In genomic region chrX:65534450-65535292, GRCh38 we compare ENCODE assay signal across 8 cellular contexts. TPM values are rescaled to one million over a fixed set of nuclear protein-coding genes. Genes with fewer than 3 reads are reported as not detected.
DNase-seq lines count a peak whose midpoint lies in the region; TF ChIP-seq lines count a peak whose summit lies in the region.

Gene LAS1L, minus strand, starts transcription at chrX:65534787. Its CDS starts 72 bp downstream, at chrX:65534715.

- H3K27ac ChIP-seq in MM.1S (ENCODE audit: low read length) = peak within 1 kb of the TSS; percentile 53; the same call in 1 of the 2 replicates
- H3K27ac ChIP-seq in stomach smooth muscle (ENCODE audit: low read length) = peak within 1 kb of the TSS; percentile 24

- no peaks in the 10 kb centered on the region for H3K27me3 Mint-ChIP-seq in neural crest cell (ENCODE audit: low read depth)

- H3K4me1 Mint-ChIP-seq in neural crest cell = peaks cover 18% of the 10 kb centered on the region

- H3K36me3 Mint-ChIP-seq in neural crest cell (ENCODE audit: low read depth) = peaks cover 2% of the 10 kb centered on the region

- H3F3A ChIP-seq in MM.1S (ENCODE audit: insufficient read depth, low read length) = no peaks in the 10 kb centered on the region; the same call in 1 of the 2 replicates

- H3K9me3 ChIP-seq in ES-I3 (ENCODE audit: control insufficient read depth, insufficient read depth, low read length) = no peaks in the 10 kb centered on the region
- H3K9me3 ChIP-seq in HAP-1 = no peaks in the 10 kb centered on the region
- H3K9me3 ChIP-seq in MM.1S (replicated peaks; ENCODE audit: insufficient read depth, low read length) = no peaks in the 10 kb centered on the region
- no peaks in the 10 kb centered on the region for H3K9me3 ChIP-seq in stomach smooth muscle (ENCODE audit: control insufficient read depth in 2 of 2, low read length in 2 of 2)

- H3K4me3 ChIP-seq in HAP-1 (peak within 1 kb of the TSS; percentile 80), MM.1S (ENCODE audit: low read length) (peak within 1 kb of the TSS; percentile 90), fibroblast of villous mesenchyme (ENCODE audit: low read depth, low read length) (peak within 1 kb of the TSS; percentile 78), stomach smooth muscle (ENCODE audit: low read length in 2 of 2) (peak within 1 kb of the TSS; percentile 79 to 93)

- DNase-seq in HAP-1 (ENCODE audit: low spot score in 2 of 2) = peak; percentile 90 to 96
- peak; percentile 92 for DNase-seq in MM.1S
- peak; percentile 81 for DNase-seq in SIG-M5 (lab: John Stamatoyannopoulos, UW)
- peak; percentile 62 for DNase-seq in activated gamma-delta T cell (lab: John Stamatoyannopoulos, UW)
- peak; percentile 94 for DNase-seq in fibroblast of villous mesenchyme (ENCODE audit: low read depth)
- peak; percentile 79 for DNase-seq in neural crest cell (ENCODE audit: low read depth, low spot score)

- no peaks in the 10 kb centered on the region for H3K9me2 ChIP-seq in MM.1S (replicated peaks; ENCODE audit: insufficient read depth, low read length)

- H3K36me3 ChIP-seq in ES-I3 (ENCODE audit: insufficient read depth, low read length) (peaks cover 3% of the 10 kb centered on the region), HAP-1 (replicated peaks) (peaks cover 25% of the 10 kb centered on the region), MM.1S (replicated peaks; ENCODE audit: insufficient read depth, low read length) (no peaks in the 10 kb centered on the region), stomach smooth muscle (ENCODE audit: control insufficient read depth in 2 of 2, insufficient read depth in 2 of 2, low read length in 2 of 2) (no peaks in the 10 kb centered on the region)

- peak within 1 kb of the TSS; percentile 68 for H2AFZ ChIP-seq in MM.1S (ENCODE audit: low read length)

- H3K4me2 ChIP-seq in MM.1S (ENCODE audit: low read depth, low read length) = peak within 1 kb of the TSS; percentile 79

- H3K4me3 Mint-ChIP-seq in neural crest cell = peak within 1 kb of the TSS; percentile 97

- no peaks in the 10 kb centered on the region for H3K27me3 ChIP-seq in HAP-1 (ENCODE audit: low read depth)
- H3K27me3 ChIP-seq in MM.1S (replicated peaks; ENCODE audit: insufficient read depth, low read length) = no peaks in the 10 kb centered on the region
- H3K27me3 ChIP-seq in stomach smooth muscle (ENCODE audit: control insufficient read depth in 1 of 2, insufficient read depth in 2 of 2, low read length in 2 of 2) = peaks cover 0 to 17% of the 10 kb centered on the region in 2 donors

- H3K4me1 ChIP-seq in ES-I3 (ENCODE audit: insufficient read depth, low read length) (no peaks in the 10 kb centered on the region), HAP-1 (no peaks in the 10 kb centered on the region; the same call in 1 of the 2 replicates), MM.1S (ENCODE audit: low read length) (0 out of 2 replicates have a peak, but pooled peaks cover 8% of the 10 kb centered on the region), stomach smooth muscle (ENCODE audit: control insufficient read depth, insufficient read depth, low read length) (peaks cover 10% of the 10 kb centered on the region)

- no peaks in the 10 kb centered on the region for H4K20me1 ChIP-seq in MM.1S (ENCODE audit: insufficient read depth, low read length)

- peaks cover 28% of the 10 kb centered on the region for H3K79me2 ChIP-seq in MM.1S (ENCODE audit: low read length)

- TF ChIP-seq CTCF in MM.1S (IDR thresholded peaks at IDR 0.05; ENCODE audit: low read length) (no peak), fibroblast of villous mesenchyme (IDR thresholded peaks at IDR 0.05; ENCODE audit: insufficient read depth, low read depth, low read length) (no peak), neural crest cell (conservative IDR thresholded peaks at IDR 0.05) (no peak)

- in situ Hi-C loops in HAP-1 (cut with MboI; ENCODE audit: low sequenced_read_pairs) = loop anchor here (10.0 kb wide), 1 partner anchor 130 kb away; the partner anchor contains the start of gene MSN

- peak within 1 kb of the TSS; percentile 98 for H3K27ac Mint-ChIP-seq in neural crest cell (ENCODE audit: unreplicated experiment)

- no peaks in the 10 kb centered on the region for H3K9me3 Mint-ChIP-seq in neural crest cell

- H3K9ac ChIP-seq in ES-I3 (ENCODE audit: low read depth, low read length) = peak within 1 kb of the TSS; percentile 71
- peak within 1 kb of the TSS; percentile 80 for H3K9ac ChIP-seq in MM.1S (ENCODE audit: low read length)
- peak within 1 kb of the TSS; percentile 81 to 87 for H3K9ac ChIP-seq in stomach smooth muscle (ENCODE audit: low read length in 2 of 2)

RNA-seq across cellular contexts. Expression of gene LAS1L, which starts in this region (rescaled TPM):
- total RNA-seq in fibroblast of villous mesenchyme (15.5 and 16.4 TPM in 2 replicates), neural crest cell (48.5 and 52.1 TPM in 2 replicates)

Comparison
In these comparisons a context has a peak if more than half of its experiments do, and no peak if none do; other contexts are left out.
1. Peak in every context shown above with its lines: DNase-seq, H3K4me3 ChIP-seq and H3K27ac ChIP-seq.